Comparison of ENCODE assay signal across 14 cellular contexts in the genomic region with DNA sequence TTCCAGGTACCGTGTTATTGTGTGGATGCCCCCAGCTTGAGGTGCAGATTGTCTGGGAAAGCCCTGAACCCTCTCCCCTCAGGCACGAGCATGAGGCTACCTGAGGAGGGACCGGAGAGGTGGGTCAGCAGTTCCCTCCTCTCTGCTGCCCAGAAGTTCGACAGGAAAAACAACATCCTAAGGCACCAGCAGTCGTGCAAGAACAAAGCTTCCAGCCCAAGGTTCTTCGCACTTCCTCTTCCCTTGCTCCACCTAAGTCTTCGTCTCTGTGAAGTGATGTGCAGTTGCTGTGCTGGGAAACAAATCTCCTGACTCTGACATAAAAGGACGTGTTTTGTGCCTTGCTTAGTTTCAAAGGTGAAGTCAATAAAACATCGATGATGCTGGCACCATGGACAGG.
DNase-seq lines count a peak whose midpoint lies in the region; ATAC-seq, FAIRE-seq and TF ChIP-seq lines count a peak whose summit lies in the region.
"Had no signal": no experiment of that assay in that cellular context is flagged by ENCODE, and none has a peak within 500 bp of the region (broad histone marks: within the 10 kb centered on the region; RNA-seq: fewer than 3 reads in every experiment).

No MANE protein-coding gene starts in this region.

- no peak overlapping the region for H3K56ac ChIP-seq in H1 (replicated peaks; ENCODE audit: insufficient read length, low read depth, low read length)

- H3K23ac ChIP-seq in H1 (ENCODE audit: insufficient read length), result no peak overlapping the region

- H4K20me1 ChIP-seq in H1 (replicated peaks in 1 of 2; ENCODE audit: control insufficient read depth in 1 of 2, insufficient read depth in 2 of 2, low read length in 2 of 2), result no peaks in the 10 kb centered on the region

- H3K4me2 ChIP-seq in H1 (ENCODE audit: insufficient read depth in 1 of 2, low read depth in 2 of 2, low read length in 2 of 2), result no peak overlapping the region
- H3K4me2 ChIP-seq: A549, PC-9 had no signal

- CTCF ChIA-PET in H1 (lab: Charles Lee; ENCODE audit: partially characterized antibody), result interaction anchor here (0.6 to 1.7 kb wide), 4 partner anchors 10 to 375 kb away, joined by 3 to 4 read pairs (median 3); no protein-coding TSS in a partner anchor

- H2BK120ac ChIP-seq in H1 (replicated peaks; ENCODE audit: low read depth, low read length), result no peak overlapping the region

- H3K4me1 ChIP-seq in left ventricle myocardium inferior (peaks cover 20% of the 10 kb centered on the region), right atrium auricular region (no peaks in the 10 kb centered on the region), H1 (replicated peaks in 1 of 4; ENCODE audit: control insufficient read depth in 3 of 4, insufficient read depth in 4 of 4, low read length in 3 of 4) (no peaks in the 10 kb centered on the region), spleen (peaks cover 3 to 46% (median 12%) of the 10 kb centered on the region in 6 donors)
- H3K4me1 ChIP-seq: A549 had no signal

- H3K4me3 ChIP-seq in left ventricle myocardium inferior, result no peak overlapping the region
- H3K4me3 ChIP-seq in right atrium auricular region, result no peak overlapping the region
- no peak overlapping the region for H3K4me3 ChIP-seq in NB4 (ENCODE audit: low read depth, low read length)
- no peak overlapping the region for H3K4me3 ChIP-seq in H1 (ENCODE audit: extremely low read depth in 1 of 4, insufficient read depth in 2 of 4, low read depth in 3 of 4, low read length in 4 of 4)
- peak overlapping the region in 1 of 8 donors; percentile 4 for H3K4me3 ChIP-seq in spleen
- H3K4me3 ChIP-seq in MG63, result no peak overlapping the region
- H3K4me3 ChIP-seq: A549, PC-9 had no signal

- DNase-seq in left ventricle myocardium inferior (no peak), right atrium auricular region (ENCODE audit: low spot score) (no peak), NB4 (ENCODE audit: low read depth) (peak; percentile 65), H1 (ENCODE audit: low read depth in 1 of 2, low spot score in 2 of 2) (no peak), spleen (peak; percentile 47), NCI-H1436 treated with DMSO at 0.1 percent for 48 hours (lab: John Stamatoyannopoulos, UW) (no peak), MG63 (no peak)
- DNase-seq: COR-L47, KG1, NCI-H1930, NCI-H748 treated with DMSO at 0.1 percent for 48 hours, PC-9 had no signal

- H2BK12ac ChIP-seq in H1 (ENCODE audit: low read depth, low read length), result peak overlapping the region; percentile 41; the same call in 1 of the 2 replicates

- TF ChIP-seq RAD21 in H1 (IDR thresholded peaks at IDR 0.05 in 1 of 2, conservative IDR thresholded peaks at IDR 0.05 in 1 of 2; ENCODE audit: low read depth in 2 of 2, low read length in 2 of 2), result no peak

- no peak overlapping the region for H2AK5ac ChIP-seq in H1 (ENCODE audit: low read depth, low read length)

- no peaks in the 10 kb centered on the region for H3K79me2 ChIP-seq in H1 (ENCODE audit: control insufficient read depth in 1 of 2, insufficient read depth in 2 of 2, low read length in 2 of 2)

- no peak overlapping the region for H2BK5ac ChIP-seq in H1 (ENCODE audit: low read depth, low read length)

- no peak overlapping the region for H3K4ac ChIP-seq in H1 (replicated peaks; ENCODE audit: insufficient read length, low read depth, low read length)

- no peaks in the 10 kb centered on the region for H3K79me1 ChIP-seq in H1 (ENCODE audit: low read depth, low read length)

- intact Hi-C loops in left ventricle myocardium inferior (cut with micrococcal nuclease) (no loop called here), spleen (cut with DNase I; ENCODE audit: low total_unique reads) (no loop called here)

- H3K27me3 ChIP-seq in left ventricle myocardium inferior (ENCODE audit: low read depth), result no peaks in the 10 kb centered on the region
- no peaks in the 10 kb centered on the region for H3K27me3 ChIP-seq in right atrium auricular region
- H3K27me3 ChIP-seq in H1 (replicated peaks in 1 of 4; ENCODE audit: control insufficient read depth in 3 of 4, extremely low read depth in 1 of 4, insufficient read depth in 3 of 4, low read length in 3 of 4), result no peaks in the 10 kb centered on the region
- H3K27me3 ChIP-seq in spleen (replicated peaks in 1 of 7), result no peaks in the 10 kb centered on the region
- H3K27me3 ChIP-seq in MG63, result no peaks in the 10 kb centered on the region

- no peak for TF ChIP-seq EP300 in H1 (IDR thresholded peaks at IDR 0.05; ENCODE audit: borderline replicate concordance in 1 of 2, low read depth in 2 of 2, low read length in 2 of 2)

- POLR2A ChIA-PET in H1 (lab: Charles Lee; ENCODE audit: partially characterized antibody), result no interaction called here

- TF ChIP-seq CTCF in left ventricle myocardium inferior (IDR thresholded peaks at IDR 0.05; ENCODE audit: borderline replicate concordance) (no peak), right atrium auricular region (IDR thresholded peaks at IDR 0.05) (no peak), NB4 (IDR thresholded peaks at IDR 0.05; ENCODE audit: low read depth, low read length) (no peak), H1 (IDR thresholded peaks at IDR 0.05; ENCODE audit: control extremely low read depth in 1 of 3, insufficient read depth in 1 of 3, low read depth in 1 of 3, low read length in 3 of 3) (no peak), spleen (IDR thresholded peaks at IDR 0.05 in 8 of 11, conservative IDR thresholded peaks at IDR 0.05 in 3 of 11) (no peak)

- H3K36me3 ChIP-seq in left ventricle myocardium inferior, result no peaks in the 10 kb centered on the region
- no peaks in the 10 kb centered on the region for H3K36me3 ChIP-seq in right atrium auricular region
- H3K36me3 ChIP-seq in H1 (ENCODE audit: control insufficient read depth in 2 of 4, insufficient read depth in 4 of 4, low read length in 3 of 4), result no peaks in the 10 kb centered on the region
- H3K36me3 ChIP-seq in spleen, result no peaks in the 10 kb centered on the region
- H3K36me3 ChIP-seq in MG63, result no peaks in the 10 kb centered on the region

- no peaks in the 10 kb centered on the region for H3K23me2 ChIP-seq in H1 (ENCODE audit: low read depth, low read length)

- H3K27ac ChIP-seq in left ventricle myocardium inferior (replicated peaks), result peak overlapping the region; percentile 67
- no peak overlapping the region for H3K27ac ChIP-seq in right atrium auricular region
- H3K27ac ChIP-seq in H1 (ENCODE audit: low read depth, low read length), result no peak overlapping the region
- H3K27ac ChIP-seq in spleen, result peak overlapping the region in 4 of 8 donors; percentile 39 to 69 (median 46)
- H3K27ac ChIP-seq: A549, PC-9 had no signal

- no peak overlapping the region for H3K18ac ChIP-seq in H1 (ENCODE audit: extremely low read depth, low read length)

- no peak overlapping the region for H4K5ac ChIP-seq in H1 (ENCODE audit: insufficient read length, low read depth, low read length)

- H2AFZ ChIP-seq in H1 (ENCODE audit: low read length), result 0 out of 2 replicates have a peak overlapping the region, but pooled peaks have one; percentile 41
- H2AFZ ChIP-seq: PC-9 had no signal

- 84% methylated on average over 9 of the region's 9 CpGs; no CpG with 5 or more reads in 1 of the 2 experiments for WGBS in H1 (ENCODE audit: extremely low coverage in 1 of 2, insufficient coverage in 1 of 2, insufficient read length in 1 of 2, insufficient replicate concordance in 2 of 2, low coverage in 1 of 2, low lambda C conversion rate in 2 of 2, missing lambda C conversion rate in 1 of 2), 2 experiments
- 49 to 63% (median 50%) methylated on average over 9 of the region's 9 CpGs for WGBS in spleen, 5 donors

- H3K14ac ChIP-seq in H1 (ENCODE audit: insufficient read length), result no peak overlapping the region

- no peak overlapping the region for H2BK20ac ChIP-seq in H1 (ENCODE audit: low read length)

- peak overlapping the region; percentile 81 for H4K8ac ChIP-seq in H1 (ENCODE audit: extremely low read depth, insufficient read depth, low read length)

- no peak overlapping the region for H2BK15ac ChIP-seq in H1 (ENCODE audit: low read length)

- no peak overlapping the region for H3K9ac ChIP-seq in H1 (replicated peaks in 1 of 4; ENCODE audit: extremely low read depth in 1 of 4, low read depth in 3 of 4, low read length in 3 of 4)

- H3K9me3 ChIP-seq in left ventricle myocardium inferior (replicated peaks) (peaks cover 6% of the 10 kb centered on the region), right atrium auricular region (no peaks in the 10 kb centered on the region), H1 (ENCODE audit: insufficient read depth in 2 of 2, low read depth in 1 of 2, low read length in 1 of 2) (no peaks in the 10 kb centered on the region), spleen (peaks cover 0 to 3% (median 0%) of the 10 kb centered on the region in 8 donors), MG63 (peaks cover 3% of the 10 kb centered on the region; the same call in 1 of the 2 replicates)

- H4K91ac ChIP-seq in H1 (replicated peaks; ENCODE audit: insufficient read length, low read length), result no peak overlapping the region

- no peak for TF ChIP-seq POLR2A in NB4 (IDR thresholded peaks at IDR 0.05; ENCODE audit: extremely low read depth, insufficient read length)
- no peak for TF ChIP-seq POLR2A in H1 (IDR thresholded peaks at IDR 0.05; ENCODE audit: control extremely low read depth in 1 of 2, low read depth in 2 of 2, low read length in 2 of 2)
- TF ChIP-seq POLR2A in spleen (IDR thresholded peaks at IDR 0.05), result no peak

- FAIRE-seq in H1 (lab: Jason Lieb, UNC), result no peak
- FAIRE-seq: A549 had no signal

- ATAC-seq in HG02981 (IDR thresholded peaks at IDR 0.05; ENCODE audit: unreplicated experiment), result no peak
- ATAC-seq: A549 had no signal

TF ChIP-seq in H1, 55 proteins besides CTCF, POLR2A, EP300 and RAD21 (continues in another document):
- TF ChIP-seq BACH1 (IDR thresholded peaks at IDR 0.05; ENCODE audit: low read length) (no peak), GABPA (IDR thresholded peaks at IDR 0.05; ENCODE audit: borderline replicate concordance, insufficient read depth, low read length) (no peak), YY1 (IDR thresholded peaks at IDR 0.05; ENCODE audit: low read depth, low read length) (no peak), TEAD4 (IDR thresholded peaks at IDR 0.05; ENCODE audit: low read depth, low read length) (no peak)

Comparison
In these comparisons a context has a peak if more than half of its experiments do, and no peak if none do; other contexts are left out.
1. DNase-seq: peak in NB4 (single experiment) and spleen (single experiment); none in left ventricle myocardium inferior (single experiment), right atrium auricular region (single experiment), H1 (0 of 2), NCI-H1436 treated with DMSO at 0.1 percent for 48 hours (single experiment) and MG63 (single experiment).